ENCODE assay signal across 1 cellular context in genomic region chr5:176394881-176395675, GRCh38.
TF ChIP-seq lines count a peak whose summit lies in the region.

No MANE protein-coding gene starts in this region.

TF ChIP-seq in IMR-90, 13 proteins besides CTCF, POLR2A, EP300 and RAD21:
- TF ChIP-seq USF2 (IDR thresholded peaks at IDR 0.05; ENCODE audit: low read depth, low read length) (no peak), ELK1 (IDR thresholded peaks at IDR 0.05; ENCODE audit: borderline replicate concordance, low read depth, low read length) (no peak), FOS (IDR thresholded peaks at IDR 0.05; ENCODE audit: low read depth, low read length) (no peak), CHD1 (IDR thresholded peaks at IDR 0.05; ENCODE audit: low read depth, low read length) (no peak), SMC3 (IDR thresholded peaks at IDR 0.05; ENCODE audit: low read depth, low read length) (no peak), RCOR1 (IDR thresholded peaks at IDR 0.05; ENCODE audit: insufficient replicate concordance, low read length) (no peak), MAZ (IDR thresholded peaks at IDR 0.05; ENCODE audit: borderline replicate concordance, low read depth, low read length) (no peak; the same call in 1 of the 2 replicates), MXI1 (IDR thresholded peaks at IDR 0.05; ENCODE audit: borderline replicate concordance, low read depth, low read length) (no peak), MAFK (IDR thresholded peaks at IDR 0.05; ENCODE audit: low read depth, low read length) (no peak), CEBPB (IDR thresholded peaks at IDR 0.05; ENCODE audit: low read depth, low read length) (no peak), NFE2L2 (IDR thresholded peaks at IDR 0.05; ENCODE audit: low read depth, low read length) (no peak), RFX5 (IDR thresholded peaks at IDR 0.05; ENCODE audit: low read depth, low read length) (no peak), BHLHE40 (IDR thresholded peaks at IDR 0.05; ENCODE audit: low read depth, low read length) (no peak)
